In the genomic region with DNA sequence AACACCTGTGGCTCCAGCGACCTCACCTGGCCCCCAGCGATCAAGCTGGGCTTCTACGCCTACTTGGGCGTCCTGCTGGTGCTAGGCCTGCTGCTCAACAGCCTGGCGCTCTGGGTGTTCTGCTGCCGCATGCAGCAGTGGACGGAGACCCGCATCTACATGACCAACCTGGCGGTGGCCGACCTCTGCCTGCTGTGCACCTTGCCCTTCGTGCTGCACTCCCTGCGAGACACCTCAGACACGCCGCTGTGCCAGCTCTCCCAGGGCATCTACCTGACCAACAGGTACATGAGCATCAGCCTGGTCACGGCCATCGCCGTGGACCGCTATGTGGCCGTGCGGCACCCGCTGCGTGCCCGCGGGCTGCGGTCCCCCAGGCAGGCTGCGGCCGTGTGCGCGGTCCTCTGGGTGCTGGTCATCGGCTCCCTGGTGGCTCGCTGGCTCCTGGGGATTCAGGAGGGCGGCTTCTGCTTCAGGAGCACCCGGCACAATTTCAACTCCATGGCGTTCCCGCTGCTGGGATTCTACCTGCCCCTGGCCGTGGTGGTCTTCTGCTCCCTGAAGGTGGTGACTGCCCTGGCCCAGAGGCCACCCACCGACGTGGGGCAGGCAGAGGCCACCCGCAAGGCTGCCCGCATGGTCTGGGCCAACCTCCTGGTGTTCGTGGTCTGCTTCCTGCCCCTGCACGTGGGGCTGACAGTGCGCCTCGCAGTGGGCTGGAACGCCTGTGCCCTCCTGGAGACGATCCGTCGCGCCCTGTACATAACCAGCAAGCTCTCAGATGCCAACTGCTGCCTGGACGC, we compare ENCODE assay signal across 1 cellular context.
TF ChIP-seq lines count a peak whose summit lies in the region.

No MANE protein-coding gene starts in this region.

TF ChIP-seq in HepG2, 621 proteins besides CTCF, POLR2A, EP300 and RAD21 (continued from another document):
- TF ChIP-seq POGZ (CRISPR knock-in tag; IDR thresholded peaks at IDR 0.05): no peak
